In genomic region chr1:47788761-47789160, GRCh38 we compare ENCODE assay signal across 22 cellular contexts.
"Had no signal": no experiment of that assay in that cellular context is flagged by ENCODE, and none has a peak within 500 bp of the region (broad histone marks: within the 10 kb centered on the region; RNA-seq: fewer than 3 reads in every experiment).

No MANE protein-coding gene starts in this region.

- H3K4me1 Mint-ChIP-seq: naive thymus-derived CD4-positive, alpha-beta T cell; natural killer cell; neural crest cell; stimulated activated effector memory CD8-positive, alpha-beta T cell treated with anti-CD3 and anti-CD28 coated beads, Interleukin-12 subunit alpha, Interleukin-12 subunit beta, amount 100 ng/mL, for 72 hours; stimulated activated naive B cell treated with anti-CD40 and anti-IgM and Interleukin-4, amounts not matched to agents 10 μg/mL and 1 μg/mL and 100 μg/mL, for 72 hours had no signal

- H3K36me3 Mint-ChIP-seq: naive thymus-derived CD4-positive, alpha-beta T cell; natural killer cell; stimulated activated effector memory CD8-positive, alpha-beta T cell treated with anti-CD3 and anti-CD28 coated beads, Interleukin-12 subunit alpha, Interleukin-12 subunit beta, amount 100 ng/mL, for 72 hours; stimulated activated naive B cell treated with anti-CD40 and anti-IgM and Interleukin-4, amounts not matched to agents 10 μg/mL and 1 μg/mL and 100 μg/mL, for 72 hours; type B pancreatic cell had no signal

- H3K4me3 Mint-ChIP-seq: naive thymus-derived CD4-positive, alpha-beta T cell; natural killer cell; nephron progenitor cell; neural crest cell; stimulated activated effector memory CD8-positive, alpha-beta T cell treated with anti-CD3 and anti-CD28 coated beads, Interleukin-12 subunit alpha, Interleukin-12 subunit beta, amount 100 ng/mL, for 72 hours; stimulated activated naive B cell treated with anti-CD40 and anti-IgM and Interleukin-4, amounts not matched to agents 10 μg/mL and 1 μg/mL and 100 μg/mL, for 72 hours; stimulated activated naive CD8-positive, alpha-beta T cell treated with anti-CD3 and anti-CD28 coated beads, Interleukin-15, Interleukin-2, amounts not matched to agents 100 ng/mL and 50 ng/mL, for 24 hours; type B pancreatic cell had no signal

- DNase-seq: naive thymus-derived CD4-positive, alpha-beta T cell; natural killer cell; nephron progenitor cell; pancreas; right cardiac atrium; right lobe of liver; sigmoid colon; small intestine; stimulated activated CD4-positive, alpha-beta T cell treated with anti-CD3 and anti-CD28 coated beads, Interleukin-15, amount 100 ng/mL, for 24 hours; stimulated activated CD4-positive, alpha-beta T cell treated with anti-CD3 and anti-CD28 coated beads, Interleukin-2, amount 100 ng/mL, for 24 hours; stimulated activated CD4-positive, alpha-beta T cell treated with anti-CD3 and anti-CD28 coated beads, Interleukin-2, amount 100 ng/mL, for 48 hours; stimulated activated CD4-positive, alpha-beta T cell treated with anti-CD3 and anti-CD28 coated beads, Interleukin-4, amount 100 ng/mL, for 24 hours; stimulated activated naive B cell treated with anti-CD40 and anti-IgM and Interleukin-4, amounts not matched to agents 10 μg/mL and 1 μg/mL and 100 μg/mL, for 72 hours; stimulated activated naive CD4-positive, alpha-beta T cell treated with Interleukin-2 at 50 U/mL for 16 hours; stomach; thyroid gland; upper lobe of right lung; uterus had no signal

- H3K9me3 Mint-ChIP-seq: natural killer cell; nephron progenitor cell; neural crest cell; stimulated activated effector memory CD8-positive, alpha-beta T cell treated with anti-CD3 and anti-CD28 coated beads, Interleukin-12 subunit alpha, Interleukin-12 subunit beta, amount 100 ng/mL, for 72 hours; stimulated activated naive B cell treated with anti-CD40 and anti-IgM and Interleukin-4, amounts not matched to agents 10 μg/mL and 1 μg/mL and 100 μg/mL, for 72 hours; stimulated activated naive CD8-positive, alpha-beta T cell treated with anti-CD3 and anti-CD28 coated beads, Interleukin-15, Interleukin-2, amounts not matched to agents 100 ng/mL and 50 ng/mL, for 24 hours; type B pancreatic cell had no signal

- ATAC-seq: naive thymus-derived CD4-positive, alpha-beta T cell; natural killer cell; pancreas; right cardiac atrium; right lobe of liver; stimulated activated effector memory CD8-positive, alpha-beta T cell treated with anti-CD3 and anti-CD28 coated beads, Interleukin-12 subunit alpha, Interleukin-12 subunit beta, amount 100 ng/mL, for 72 hours; stimulated activated naive B cell treated with anti-CD40 and anti-IgM and Interleukin-4, amounts not matched to agents 10 μg/mL and 1 μg/mL and 100 μg/mL, for 72 hours; upper lobe of right lung had no signal

- H3K27ac Mint-ChIP-seq: naive thymus-derived CD4-positive, alpha-beta T cell; natural killer cell; nephron progenitor cell; stimulated activated effector memory CD8-positive, alpha-beta T cell treated with anti-CD3 and anti-CD28 coated beads, Interleukin-12 subunit alpha, Interleukin-12 subunit beta, amount 100 ng/mL, for 72 hours; stimulated activated naive B cell treated with anti-CD40 and anti-IgM and Interleukin-4, amounts not matched to agents 10 μg/mL and 1 μg/mL and 100 μg/mL, for 72 hours; stimulated activated naive CD8-positive, alpha-beta T cell treated with anti-CD3 and anti-CD28 coated beads, Interleukin-15, Interleukin-2, amounts not matched to agents 100 ng/mL and 50 ng/mL, for 24 hours; type B pancreatic cell had no signal
